20 cellular contexts compared by ENCODE assay signal in the genomic region with DNA sequence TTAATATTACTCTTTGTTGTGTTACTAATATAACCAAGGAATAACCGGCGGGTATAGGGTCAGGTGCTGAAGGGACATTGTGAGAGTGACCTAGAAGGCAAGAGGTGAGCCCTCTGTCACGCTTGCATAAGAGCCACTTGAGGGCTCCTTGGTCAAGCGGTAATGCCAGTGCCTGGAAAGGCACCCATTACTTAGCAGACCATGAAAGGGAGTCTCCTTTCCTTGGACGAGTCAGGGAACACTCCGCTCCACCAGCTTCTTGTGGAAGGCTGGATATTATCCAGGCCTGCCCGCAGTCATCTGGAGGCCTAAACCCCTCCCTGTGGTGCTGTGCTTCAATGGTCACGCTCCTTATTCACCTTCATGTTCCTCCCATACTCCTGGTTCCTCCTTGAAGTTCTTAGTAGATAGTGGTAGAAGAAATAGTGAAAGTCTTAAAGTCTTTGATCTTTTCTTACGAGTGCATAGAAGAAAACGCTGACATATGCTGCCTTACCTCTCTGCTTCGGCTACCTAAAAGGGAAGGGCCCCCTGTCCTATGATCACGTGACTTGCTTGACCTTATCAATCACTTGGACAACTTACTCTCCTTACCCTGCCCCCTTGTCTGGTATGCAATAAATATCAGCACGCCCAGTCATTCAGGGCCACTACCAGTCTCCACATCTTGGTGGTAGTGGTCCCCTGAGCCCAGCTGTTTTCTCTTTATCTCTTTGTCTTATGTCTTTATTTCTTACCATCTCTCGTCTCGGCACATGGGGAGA. TPM values are rescaled to one million over a fixed set of nuclear protein-coding genes. Genes with fewer than 3 reads are reported as not detected.
"Had no signal": no experiment of that assay in that cellular context is flagged by ENCODE, and none has a peak within 500 bp of the region (broad histone marks: within the 10 kb centered on the region; RNA-seq: fewer than 3 reads in every experiment).

No MANE protein-coding gene starts in this region.

RNA-seq across cellular contexts. Expression of gene DMRTB1, which starts 59.6 kb away (rescaled TPM):
- total RNA-seq: chondrocyte; colonic mucosa; endothelial cell of umbilical vein; epithelial cell of proximal tubule; esophagus muscularis mucosa; fibroblast of lung; foreskin keratinocyte; gastroesophageal sphincter; heart left ventricle; hepatocyte; kidney epithelial cell; lower leg skin; lung microvascular endothelial cell; mucosa of gallbladder; naive thymus-derived CD4-positive, alpha-beta T cell; osteoblast; psoas muscle; smooth muscle cell; suprapubic skin; urinary bladder had no signal
- polyA plus RNA-seq: endothelial cell of umbilical vein; fibroblast of lung; foreskin keratinocyte; heart left ventricle; hepatocyte; naive thymus-derived CD4-positive, alpha-beta T cell; psoas muscle; smooth muscle cell; urinary bladder had no signal
